ENCODE assay signal across 1 cellular context in genomic region chr5:146706321-146706972, GRCh38.
TF ChIP-seq lines count a peak whose summit lies in the region.

No MANE protein-coding gene starts in this region.

TF ChIP-seq in H1, 55 proteins besides CTCF, POLR2A, EP300 and RAD21 (continued from another document):
- TF ChIP-seq, protein P1, sequence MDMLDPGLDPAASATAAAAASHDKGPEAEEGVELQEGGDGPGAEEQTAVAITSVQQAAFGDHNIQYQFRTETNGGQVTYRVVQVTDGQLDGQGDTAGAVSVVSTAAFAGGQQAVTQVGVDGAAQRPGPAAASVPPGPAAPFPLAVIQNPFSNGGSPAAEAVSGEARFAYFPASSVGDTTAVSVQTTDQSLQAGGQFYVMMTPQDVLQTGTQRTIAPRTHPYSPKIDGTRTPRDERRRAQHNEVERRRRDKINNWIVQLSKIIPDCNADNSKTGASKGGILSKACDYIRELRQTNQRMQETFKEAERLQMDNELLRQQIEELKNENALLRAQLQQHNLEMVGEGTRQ (IDR thresholded peaks at IDR 0.05; ENCODE audit: low read length): no peak
- TF ChIP-seq, protein P2, sequence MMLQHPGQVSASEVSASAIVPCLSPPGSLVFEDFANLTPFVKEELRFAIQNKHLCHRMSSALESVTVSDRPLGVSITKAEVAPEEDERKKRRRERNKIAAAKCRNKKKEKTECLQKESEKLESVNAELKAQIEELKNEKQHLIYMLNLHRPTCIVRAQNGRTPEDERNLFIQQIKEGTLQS (IDR thresholded peaks at IDR 0.05; ENCODE audit: insufficient read depth, low read depth, low read length): no peak
- TF ChIP-seq TAF7 (optimal IDR thresholded peaks at IDR 0.05; ENCODE audit: borderline replicate concordance, low read depth, low read length): no peak
- TF ChIP-seq SRF (IDR thresholded peaks at IDR 0.05; ENCODE audit: low read depth, low read length): no peak
- TF ChIP-seq TEAD4 (IDR thresholded peaks at IDR 0.05; ENCODE audit: low read depth, low read length): no peak
- no peak for TF ChIP-seq E2F6 (IDR thresholded peaks at IDR 0.05)
- TF ChIP-seq KDM4A (IDR thresholded peaks at IDR 0.05; ENCODE audit: low read depth, low read length, severe bottlenecking): no peak
- no peak for TF ChIP-seq EZH2 (IDR thresholded peaks at IDR 0.05; ENCODE audit: low read depth, low read length, severe bottlenecking)
